In the genomic region with DNA sequence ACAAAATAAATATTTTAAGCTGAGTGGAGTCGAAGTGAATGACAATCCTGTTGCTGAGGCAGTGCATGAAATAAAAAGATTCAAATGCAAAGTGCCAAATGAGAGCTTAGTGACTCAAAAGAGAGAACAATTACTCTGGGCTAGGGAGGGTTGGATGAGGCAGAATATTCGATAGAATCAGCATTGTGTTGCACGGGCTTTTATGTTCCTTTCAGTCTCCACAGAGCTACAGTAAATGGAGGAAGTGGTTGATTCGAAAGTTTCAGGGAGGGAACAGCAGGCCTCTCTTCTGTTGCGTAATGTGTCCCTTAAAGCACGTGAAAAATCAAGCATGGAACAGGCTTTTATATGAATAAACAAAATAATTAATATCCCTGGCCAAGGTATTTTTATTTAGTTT, we compare ENCODE assay signal across 11 cellular contexts.
DNase-seq lines count a peak whose midpoint lies in the region; ATAC-seq and TF ChIP-seq lines count a peak whose summit lies in the region.
"Had no signal": no experiment of that assay in that cellular context is flagged by ENCODE, and none has a peak within 500 bp of the region (broad histone marks: within the 10 kb centered on the region; RNA-seq: fewer than 3 reads in every experiment).

No MANE protein-coding gene starts in this region.

- H3K27ac ChIP-seq in upper lobe of right lung (no peak overlapping the region), foreskin keratinocyte (no peak overlapping the region), left ventricle myocardium inferior (replicated peaks) (no peak overlapping the region)
- H3K27ac ChIP-seq: BLaER1 treated with 17β-estradiol and CSF1 and Interleukin-3, amounts not matched to agents 10 nM and 100 nM; cardiac muscle cell had no signal

- H3K27me3 ChIP-seq in upper lobe of right lung: no peaks in the 10 kb centered on the region
- H3K27me3 ChIP-seq in foreskin keratinocyte: no peaks in the 10 kb centered on the region
- H3K27me3 ChIP-seq in left ventricle myocardium inferior (ENCODE audit: low read depth): no peaks in the 10 kb centered on the region
- H3K27me3 ChIP-seq: BLaER1 treated with 17β-estradiol and CSF1 and Interleukin-3, amounts not matched to agents 10 nM and 100 nM; cardiac muscle cell had no signal

- H3K4me1 ChIP-seq in upper lobe of right lung: no peaks in the 10 kb centered on the region
- no peaks in the 10 kb centered on the region for H3K4me1 ChIP-seq in foreskin keratinocyte
- no peaks in the 10 kb centered on the region for H3K4me1 ChIP-seq in left ventricle myocardium inferior

- H3K4me3 ChIP-seq in upper lobe of right lung: no peak overlapping the region
- no peak overlapping the region for H3K4me3 ChIP-seq in left ventricle myocardium inferior
- H3K4me3 ChIP-seq: BLaER1 treated with 17β-estradiol and CSF1 and Interleukin-3, amounts not matched to agents 10 nM and 100 nM; cardiac muscle cell had no signal

- intact Hi-C loops in upper lobe of right lung (cut with DNase I): no loop called here
- intact Hi-C loops in left ventricle myocardium inferior (cut with micrococcal nuclease): no loop called here

- ATAC-seq in HG02938 (IDR thresholded peaks at IDR 0.05; ENCODE audit: unreplicated experiment) (peak; percentile 97), upper lobe of right lung (peak; percentile 83), foreskin keratinocyte (no peak)
- ATAC-seq: HepG2 had no signal

- peak in 2 of 3 donors; percentile 7 to 8 for DNase-seq in stimulated activated CD4-positive, alpha-beta T cell treated with anti-CD3 and anti-CD28 coated beads, Interleukin-12 subunit alpha, Interleukin-12 subunit beta, amount 100 ng/mL, for 48 hours (ENCODE audit: low read depth in 2 of 3, low spot score in 1 of 3)
- no peak for DNase-seq in stimulated activated CD4-positive, alpha-beta T cell treated with anti-CD3 and anti-CD28 coated beads, Interleukin-4, amount 100 ng/mL, for 4 hours
- peak; percentile 75 to 93 for DNase-seq in NOMO-1 (lab: John Stamatoyannopoulos, UW; ENCODE audit: unreplicated experiment in 2 of 2)
- no peak for DNase-seq in upper lobe of right lung
- DNase-seq in NCI-H526 treated with DMSO at 0.1 percent for 48 hours (lab: John Stamatoyannopoulos, UW): no peak
- no peak for DNase-seq in foreskin keratinocyte
- no peak for DNase-seq in left ventricle myocardium inferior

- no peak for TF ChIP-seq CTCF in upper lobe of right lung (IDR thresholded peaks at IDR 0.05)
- no peak for TF ChIP-seq CTCF in foreskin keratinocyte (conservative IDR thresholded peaks at IDR 0.05)
- no peak for TF ChIP-seq CTCF in left ventricle myocardium inferior (IDR thresholded peaks at IDR 0.05; ENCODE audit: borderline replicate concordance)

- H3K36me3 ChIP-seq in upper lobe of right lung: no peaks in the 10 kb centered on the region
- no peaks in the 10 kb centered on the region for H3K36me3 ChIP-seq in left ventricle myocardium inferior
- H3K36me3 ChIP-seq: BLaER1 treated with 17β-estradiol and CSF1 and Interleukin-3, amounts not matched to agents 10 nM and 100 nM; cardiac muscle cell had no signal

- H3K9me3 ChIP-seq in upper lobe of right lung (no peaks in the 10 kb centered on the region), left ventricle myocardium inferior (replicated peaks) (no peaks in the 10 kb centered on the region)

Comparison
In these comparisons a context has a peak if more than half of its experiments do, and no peak if none do; other contexts are left out.
1. DNase-seq: peak in stimulated activated CD4-positive, alpha-beta T cell treated with anti-CD3 and anti-CD28 coated beads, Interleukin-12 subunit alpha, Interleukin-12 subunit beta, amount 100 ng/mL, for 48 hours (2 of 3) and NOMO-1 (2 of 2); none in stimulated activated CD4-positive, alpha-beta T cell treated with anti-CD3 and anti-CD28 coated beads, Interleukin-4, amount 100 ng/mL, for 4 hours (0 of 2), upper lobe of right lung (single experiment), NCI-H526 treated with DMSO at 0.1 percent for 48 hours (single experiment), foreskin keratinocyte (0 of 2) and left ventricle myocardium inferior (single experiment).